ENCODE assay signal across 1 cellular context in the genomic region with DNA sequence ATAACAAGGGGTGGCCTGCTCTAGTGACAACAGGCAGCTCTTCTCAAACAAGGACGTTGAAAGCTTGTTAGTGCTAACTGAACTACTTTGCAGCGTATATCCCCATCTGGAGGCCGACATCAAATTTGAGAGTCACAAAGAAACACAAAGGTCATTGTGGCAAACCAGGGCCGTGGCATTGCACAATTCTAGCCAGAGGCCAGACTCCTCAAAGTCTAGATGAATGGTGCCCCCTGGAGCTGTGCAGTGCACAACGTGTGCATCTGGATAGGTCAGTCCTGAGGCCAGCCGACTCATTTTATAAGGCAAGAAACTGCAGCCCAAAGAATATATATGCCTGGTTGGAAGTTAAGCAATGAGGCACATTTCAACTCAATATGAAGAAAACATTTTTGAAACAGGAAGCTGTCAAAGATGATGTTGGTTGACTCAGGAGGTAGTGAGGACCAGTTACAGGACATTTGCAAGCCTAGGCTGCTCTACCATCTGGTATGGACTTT.
A peak's percentile ranks its signal among the peaks of the same experiment; 100 is the strongest.
TF ChIP-seq lines count a peak whose summit lies in the region.

No MANE protein-coding gene starts in this region.

TF ChIP-seq in HepG2, 621 proteins besides CTCF, POLR2A, EP300 and RAD21 (continued from another document):
- TF ChIP-seq REPIN1 (CRISPR knock-in tag; IDR thresholded peaks at IDR 0.05; ENCODE audit: borderline replicate concordance, low read depth) = 0 out of 2 replicates have a peak, but pooled peaks have one; percentile 24
- TF ChIP-seq MAF1 (CRISPR knock-in tag; IDR thresholded peaks at IDR 0.05; ENCODE audit: borderline replicate concordance) = no peak
- 0 out of 2 replicates have a peak, but pooled peaks have one; percentile 40 for TF ChIP-seq ZNF646 (CRISPR knock-in tag; IDR thresholded peaks at IDR 0.05)
- peak; percentile 62; the same call in 1 of the 2 replicates for TF ChIP-seq ZMYM4 (CRISPR knock-in tag; IDR thresholded peaks at IDR 0.05)
- TF ChIP-seq ZNF296 (CRISPR knock-in tag; conservative IDR thresholded peaks at IDR 0.05) = no peak
- TF ChIP-seq SOX5 (CRISPR knock-in tag; IDR thresholded peaks at IDR 0.05; ENCODE audit: borderline replicate concordance) = 0 out of 2 replicates have a peak, but pooled peaks have one; percentile 17
- TF ChIP-seq STAG1 (CRISPR knock-in tag; IDR thresholded peaks at IDR 0.05) = peak; percentile 83
- TF ChIP-seq HNF4A (CRISPR knock-in tag; IDR thresholded peaks at IDR 0.05) = peak; percentile 58
- no peak for TF ChIP-seq KLF11 (CRISPR knock-in tag; IDR thresholded peaks at IDR 0.05)
- no peak for TF ChIP-seq SOX13 (IDR thresholded peaks at IDR 0.05)
- peak in 1 of 2 experiments; percentile 61; a peak in 2 of 4 replicates for TF ChIP-seq SOX13 (CRISPR knock-in tag; conservative IDR thresholded peaks at IDR 0.05 in 1 of 2, IDR thresholded peaks at IDR 0.05 in 1 of 2)
- peak; percentile 53 for TF ChIP-seq SALL1 (CRISPR knock-in tag; IDR thresholded peaks at IDR 0.05)
